15 cellular contexts compared by ENCODE assay signal in genomic region chr15:72912121-72912520, GRCh38.
DNase-seq lines count a peak whose midpoint lies in the region; ATAC-seq and TF ChIP-seq lines count a peak whose summit lies in the region.
"Had no signal": no experiment of that assay in that cellular context is flagged by ENCODE, and none has a peak within 500 bp of the region (broad histone marks: within the 10 kb centered on the region; RNA-seq: fewer than 3 reads in every experiment).

No MANE protein-coding gene starts in this region.

- peak; percentile 22 for ATAC-seq in left colon
- ATAC-seq in activated naive CD8-positive, alpha-beta T cell treated with anti-CD3 and anti-CD28 coated beads, Interleukin-2, amount 50 U/mL, for 24 hours = no peak

- DNase-seq in activated CD4-positive, alpha-beta T cell treated with anti-CD3 and anti-CD28 coated beads, Interleukin-2, amount 10 ng/mL, durations not matched to agents 24 days and 14 days = peak; percentile 37
- DNase-seq in activated CD4-positive, alpha-beta T cell treated with anti-CD3 and anti-CD28 coated beads, Interleukin-2, amount 50 U/mL, for 1 hour = no peak
- DNase-seq in NCI-H524 treated with DMSO at 0.1 percent for 48 hours (lab: John Stamatoyannopoulos, UW) = peak; percentile 49
- DNase-seq in left colon = no peak
- no peak for DNase-seq in kidney glomerular epithelial cell (lab: John Stamatoyannopoulos, UW)
- DNase-seq in adrenal gland = no peak
- DNase-seq in activated naive CD8-positive, alpha-beta T cell treated with anti-CD3 and anti-CD28 coated beads, Interleukin-2, amount 50 U/mL, for 24 hours = no peak
- DNase-seq: ACHN; Calu3; CD4-positive, CD25-positive, alpha-beta regulatory T cell; DMS153; DMS79 treated with DMSO at 0.1 percent for 48 hours; EL had no signal

- TF ChIP-seq CTCF in adrenal gland (IDR thresholded peaks at IDR 0.05) = no peak

- H3K9me3 Mint-ChIP-seq in activated CD4-positive, alpha-beta T cell treated with anti-CD3 and anti-CD28 coated beads, Interleukin-2, amount 10 ng/mL, durations not matched to agents 24 days and 14 days = no peaks in the 10 kb centered on the region
- no peaks in the 10 kb centered on the region for H3K9me3 Mint-ChIP-seq in activated naive CD8-positive, alpha-beta T cell treated with anti-CD3 and anti-CD28 coated beads, Interleukin-2, amount 50 U/mL, for 24 hours

- H3K27me3 ChIP-seq in adrenal gland = no peaks in the 10 kb centered on the region
- H3K27me3 ChIP-seq: BLaER1 treated with 17β-estradiol and CSF1 and Interleukin-3, amounts not matched to agents 10 nM and 100 nM had no signal

- H3K4me3 ChIP-seq in adrenal gland = no peak overlapping the region
- H3K4me3 ChIP-seq: BLaER1 treated with 17β-estradiol and CSF1 and Interleukin-3, amounts not matched to agents 10 nM and 100 nM; HAP-1 had no signal

- H3K27ac ChIP-seq in adrenal gland = no peak overlapping the region
- H3K27ac ChIP-seq: BLaER1 treated with 17β-estradiol and CSF1 and Interleukin-3, amounts not matched to agents 10 nM and 100 nM had no signal

- TF ChIP-seq POLR2A in adrenal gland (IDR thresholded peaks at IDR 0.05) = no peak

- no peaks in the 10 kb centered on the region for H3K4me1 Mint-ChIP-seq in activated CD4-positive, alpha-beta T cell treated with anti-CD3 and anti-CD28 coated beads, Interleukin-2, amount 10 ng/mL, durations not matched to agents 24 days and 14 days
- no peaks in the 10 kb centered on the region for H3K4me1 Mint-ChIP-seq in activated naive CD8-positive, alpha-beta T cell treated with anti-CD3 and anti-CD28 coated beads, Interleukin-2, amount 50 U/mL, for 24 hours
- H3K4me1 Mint-ChIP-seq: CD4-positive, CD25-positive, alpha-beta regulatory T cell had no signal

- no peaks in the 10 kb centered on the region for H3K36me3 ChIP-seq in adrenal gland (replicated peaks in 1 of 2)
- H3K36me3 ChIP-seq: BLaER1 treated with 17β-estradiol and CSF1 and Interleukin-3, amounts not matched to agents 10 nM and 100 nM; HAP-1 had no signal

- 44 to 52% (median 49%) methylated on average over 4 of the region's 4 CpGs for WGBS in adrenal gland, 4 donors

- no peaks in the 10 kb centered on the region for H3K9me3 ChIP-seq in adrenal gland (replicated peaks in 1 of 3)
- H3K9me3 ChIP-seq: BLaER1 treated with 17β-estradiol and CSF1 and Interleukin-3, amounts not matched to agents 10 nM and 100 nM; HAP-1 had no signal

- no peaks in the 10 kb centered on the region for H3K36me3 Mint-ChIP-seq in activated CD4-positive, alpha-beta T cell treated with anti-CD3 and anti-CD28 coated beads, Interleukin-2, amount 10 ng/mL, durations not matched to agents 24 days and 14 days (ENCODE audit: low read depth)
- H3K36me3 Mint-ChIP-seq in activated naive CD8-positive, alpha-beta T cell treated with anti-CD3 and anti-CD28 coated beads, Interleukin-2, amount 50 U/mL, for 24 hours (ENCODE audit: low read depth) = no peaks in the 10 kb centered on the region
- H3K36me3 Mint-ChIP-seq: CD4-positive, CD25-positive, alpha-beta regulatory T cell had no signal

- peaks cover 14% of the 10 kb centered on the region for H3K27me3 Mint-ChIP-seq in activated CD4-positive, alpha-beta T cell treated with anti-CD3 and anti-CD28 coated beads, Interleukin-2, amount 10 ng/mL, durations not matched to agents 24 days and 14 days
- peaks cover 13% of the 10 kb centered on the region for H3K27me3 Mint-ChIP-seq in activated naive CD8-positive, alpha-beta T cell treated with anti-CD3 and anti-CD28 coated beads, Interleukin-2, amount 50 U/mL, for 24 hours

- H3K27ac Mint-ChIP-seq in activated CD4-positive, alpha-beta T cell treated with anti-CD3 and anti-CD28 coated beads, Interleukin-2, amount 10 ng/mL, durations not matched to agents 24 days and 14 days = no peak overlapping the region
- no peak overlapping the region for H3K27ac Mint-ChIP-seq in activated naive CD8-positive, alpha-beta T cell treated with anti-CD3 and anti-CD28 coated beads, Interleukin-2, amount 50 U/mL, for 24 hours
- H3K27ac Mint-ChIP-seq: CD4-positive, CD25-positive, alpha-beta regulatory T cell had no signal

- no peak overlapping the region for H3K4me3 Mint-ChIP-seq in activated CD4-positive, alpha-beta T cell treated with anti-CD3 and anti-CD28 coated beads, Interleukin-2, amount 10 ng/mL, durations not matched to agents 24 days and 14 days
- H3K4me3 Mint-ChIP-seq in activated naive CD8-positive, alpha-beta T cell treated with anti-CD3 and anti-CD28 coated beads, Interleukin-2, amount 50 U/mL, for 24 hours = no peak overlapping the region
- H3K4me3 Mint-ChIP-seq: CD4-positive, CD25-positive, alpha-beta regulatory T cell had no signal

- H3K4me1 ChIP-seq in adrenal gland (replicated peaks in 1 of 2) = no peaks in the 10 kb centered on the region
- H3K4me1 ChIP-seq: BLaER1 treated with 17β-estradiol and CSF1 and Interleukin-3, amounts not matched to agents 10 nM and 100 nM; HAP-1 had no signal

- intact Hi-C loops in activated CD4-positive, alpha-beta T cell treated with anti-CD3 and anti-CD28 coated beads, Interleukin-2, amount 10 ng/mL, durations not matched to agents 24 days and 14 days (cut with micrococcal nuclease) = no loop called here
- intact Hi-C loops in left colon (cut with DNase I, micrococcal nuclease) (no loop called here), adrenal gland (cut with DNase I) (no loop called here)

Comparison
In these comparisons a context has a peak if more than half of its experiments do, and no peak if none do; other contexts are left out.
1. DNase-seq: peak in activated CD4-positive, alpha-beta T cell treated with anti-CD3 and anti-CD28 coated beads, Interleukin-2, amount 10 ng/mL, durations not matched to agents 24 days and 14 days (single experiment) and NCI-H524 treated with DMSO at 0.1 percent for 48 hours (single experiment); none in activated CD4-positive, alpha-beta T cell treated with anti-CD3 and anti-CD28 coated beads, Interleukin-2, amount 50 U/mL, for 1 hour (single experiment), left colon (0 of 2), kidney glomerular epithelial cell (single experiment), adrenal gland (0 of 7) and activated naive CD8-positive, alpha-beta T cell treated with anti-CD3 and anti-CD28 coated beads, Interleukin-2, amount 50 U/mL, for 24 hours (single experiment).